In the genomic region with DNA sequence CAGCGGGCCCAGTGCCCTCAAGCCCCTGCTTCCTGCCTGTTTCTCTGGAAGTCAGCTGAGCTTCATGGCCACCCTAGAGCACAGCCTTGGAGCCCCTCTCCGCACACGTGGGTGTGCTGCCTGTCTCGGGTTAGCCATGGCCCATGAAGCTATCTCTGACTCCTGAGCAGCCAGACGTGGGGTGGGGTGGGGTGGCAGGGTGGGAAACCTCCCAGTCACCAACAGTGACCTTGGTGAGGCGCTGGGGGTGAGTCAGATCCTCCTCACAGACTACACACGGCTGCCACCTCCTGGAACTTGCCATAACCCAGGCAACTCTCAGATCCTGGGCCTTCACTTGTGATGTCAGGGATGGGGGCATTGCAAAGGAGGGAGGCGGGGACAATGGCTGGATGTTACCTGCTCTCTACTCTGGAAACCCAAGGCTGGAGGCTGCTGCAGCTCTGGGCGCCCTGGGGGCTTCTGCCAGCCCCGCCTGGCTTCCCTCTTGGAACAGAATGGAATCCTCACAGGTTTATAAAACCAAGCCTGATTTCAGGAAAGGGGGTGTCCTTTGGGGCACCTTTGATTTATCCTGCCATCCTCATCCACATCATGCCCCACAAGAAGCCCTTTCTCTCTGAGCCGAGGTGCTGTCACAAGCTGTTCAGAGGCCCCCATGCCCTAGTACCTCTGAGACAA, we compare ENCODE assay signal across 8 cellular contexts.
DNase-seq lines count a peak whose midpoint lies in the region; ATAC-seq and TF ChIP-seq lines count a peak whose summit lies in the region.

No MANE protein-coding gene starts in this region.

- no peak overlapping the region for H3K27ac Mint-ChIP-seq in MCF 10A (ENCODE audit: low read depth, unreplicated experiment)

- no peaks in the 10 kb centered on the region for H3K36me3 ChIP-seq in upper lobe of right lung

- no peaks in the 10 kb centered on the region for H3K27me3 Mint-ChIP-seq in MCF 10A (ENCODE audit: insufficient read depth, unreplicated experiment)

- ATAC-seq in left colon = peak; percentile 97
- ATAC-seq in upper lobe of right lung = peak; percentile 79
- no peak for ATAC-seq in HG03025 (IDR thresholded peaks at IDR 0.05; ENCODE audit: low FRiP score, unreplicated experiment)

- no peaks in the 10 kb centered on the region for H3K9me3 Mint-ChIP-seq in MCF 10A (ENCODE audit: unreplicated experiment)

- no peak overlapping the region for H3K4me3 Mint-ChIP-seq in MCF 10A (ENCODE audit: unreplicated experiment)

- no peak overlapping the region for H3K4me3 ChIP-seq in upper lobe of right lung

- peaks cover 11% of the 10 kb centered on the region for H3K4me1 ChIP-seq in upper lobe of right lung

- BruUV-seq in MCF 10A (replicated peaks; lab: Mats Ljungman, UMichigan) = no TSS peak

- H3K4me1 Mint-ChIP-seq in MCF 10A (ENCODE audit: insufficient read depth, unreplicated experiment) = no peaks in the 10 kb centered on the region

- CTCF ChIA-PET in MCF 10A (lab: Yijun Ruan, JAX) = interaction anchor here (0.6 to 12.5 kb wide), 41 partner anchors 9 to 628 kb away, joined by 3 to 250 read pairs (median 4); a partner anchor contains a TSS

- H3K36me3 Mint-ChIP-seq in MCF 10A (ENCODE audit: insufficient read depth, unreplicated experiment) = no peaks in the 10 kb centered on the region

- intact Hi-C loops in MCF 10A (cut with micrococcal nuclease) (loop anchor here (1.0 to 5.0 kb wide), 4 partner anchors 34 to 393 kb away; no protein-coding TSS in a partner anchor), left colon (cut with DNase I, micrococcal nuclease) (no loop called here), upper lobe of right lung (cut with DNase I) (no loop called here)

- TF ChIP-seq CTCF in MCF 10A (IDR thresholded peaks at IDR 0.05; ENCODE audit: unreplicated experiment) = peak; percentile 71
- peak; percentile 26 for TF ChIP-seq CTCF in upper lobe of right lung (IDR thresholded peaks at IDR 0.05)

- H3K27me3 ChIP-seq in upper lobe of right lung = no peaks in the 10 kb centered on the region

- DNase-seq in activated CD8-positive, alpha-beta memory T cell treated with anti-CD3 and anti-CD28 coated beads, Interleukin-2, amount 50 U/mL, for 48 hours = peak; percentile 53
- DNase-seq in activated CD8-positive, alpha-beta memory T cell treated with anti-CD3 and anti-CD28 coated beads, Interleukin-2, amount 50 U/mL, for 4 hours = no peak
- DNase-seq in NCI-H226 (peak; percentile 70), MCF 10A (ENCODE audit: unreplicated experiment) (peak; percentile 72), left colon (peak; percentile 65 to 72), upper lobe of right lung (no peak), DMS153 treated with DMSO at 0.1 percent for 48 hours (lab: John Stamatoyannopoulos, UW; ENCODE audit: unreplicated experiment) (no peak)

- H3K27ac ChIP-seq in upper lobe of right lung = no peak overlapping the region

- POLR2A ChIA-PET in MCF 10A (lab: Yijun Ruan, JAX) = interaction anchor here (0.9 to 1.1 kb wide), 2 partner anchors 34 to 392 kb away, joined by 3 read pairs; no protein-coding TSS in a partner anchor

- H3K9me3 ChIP-seq in upper lobe of right lung = no peaks in the 10 kb centered on the region

Comparison
In these comparisons a context has a peak if more than half of its experiments do, and no peak if none do; other contexts are left out.
1. DNase-seq: peak in activated CD8-positive, alpha-beta memory T cell treated with anti-CD3 and anti-CD28 coated beads, Interleukin-2, amount 50 U/mL, for 48 hours (single experiment), NCI-H226 (single experiment), MCF 10A (single experiment) and left colon (2 of 2); none in activated CD8-positive, alpha-beta memory T cell treated with anti-CD3 and anti-CD28 coated beads, Interleukin-2, amount 50 U/mL, for 4 hours (single experiment), upper lobe of right lung (single experiment) and DMS153 treated with DMSO at 0.1 percent for 48 hours (single experiment).